ENCODE assay signal across 1 cellular context in genomic region chr11:108562746-108563581, GRCh38.
TF ChIP-seq lines count a peak whose summit lies in the region.

No MANE protein-coding gene starts in this region.

TF ChIP-seq in HEK293, 187 proteins besides CTCF, POLR2A, EP300 and RAD21:
- TF ChIP-seq SALL2 (tag by site-specific recombination; IDR thresholded peaks at IDR 0.05; ENCODE audit: borderline replicate concordance) (no peak), ZIC2 (tag by site-specific recombination; IDR thresholded peaks at IDR 0.05) (peak; percentile 59), ZFP69B (tag by site-specific recombination; IDR thresholded peaks at IDR 0.05) (peak; percentile 27; the same call in 1 of the 2 replicates)
- TF ChIP-seq, protein P1, sequence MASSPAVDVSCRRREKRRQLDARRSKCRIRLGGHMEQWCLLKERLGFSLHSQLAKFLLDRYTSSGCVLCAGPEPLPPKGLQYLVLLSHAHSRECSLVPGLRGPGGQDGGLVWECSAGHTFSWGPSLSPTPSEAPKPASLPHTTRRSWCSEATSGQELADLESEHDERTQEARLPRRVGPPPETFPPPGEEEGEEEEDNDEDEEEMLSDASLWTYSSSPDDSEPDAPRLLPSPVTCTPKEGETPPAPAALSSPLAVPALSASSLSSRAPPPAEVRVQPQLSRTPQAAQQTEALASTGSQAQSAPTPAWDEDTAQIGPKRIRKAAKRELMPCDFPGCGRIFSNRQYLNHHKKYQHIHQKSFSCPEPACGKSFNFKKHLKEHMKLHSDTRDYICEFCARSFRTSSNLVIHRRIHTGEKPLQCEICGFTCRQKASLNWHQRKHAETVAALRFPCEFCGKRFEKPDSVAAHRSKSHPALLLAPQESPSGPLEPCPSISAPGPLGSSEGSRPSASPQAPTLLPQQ (tag by site-specific recombination; IDR thresholded peaks at IDR 0.05) = peak; percentile 74
